17 cellular contexts compared by ENCODE assay signal in the genomic region with DNA sequence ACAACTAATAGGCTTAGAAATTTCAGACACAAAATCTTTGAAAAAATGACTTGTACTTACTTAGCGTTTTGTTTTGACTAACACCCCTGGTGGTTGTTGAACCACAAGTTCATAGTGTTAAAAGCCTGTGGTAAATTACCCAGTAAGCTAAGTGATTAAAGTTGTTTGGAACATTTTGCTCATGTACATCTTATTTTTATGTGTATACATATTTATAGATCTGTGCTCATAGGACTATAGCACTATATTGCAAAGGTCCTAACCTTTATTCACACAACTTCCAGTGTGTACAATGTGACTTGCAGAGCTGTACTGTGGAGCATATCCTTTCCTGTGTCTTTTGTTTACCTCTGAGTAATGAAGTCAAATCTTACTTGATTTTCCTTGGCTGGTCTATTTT.
DNase-seq lines count a peak whose midpoint lies in the region; ATAC-seq, FAIRE-seq and TF ChIP-seq lines count a peak whose summit lies in the region.
"Had no signal": no experiment of that assay in that cellular context is flagged by ENCODE, and none has a peak within 500 bp of the region (broad histone marks: within the 10 kb centered on the region; RNA-seq: fewer than 3 reads in every experiment).

No MANE protein-coding gene starts in this region.

- RAD21 ChIA-PET in GM12878 (lab: Charles Lee; ENCODE audit: unreplicated experiment) = interaction anchor here (0.8 to 1.5 kb wide), 2 partner anchors 76 to 78 kb away, joined by 3 to 4 read pairs; no protein-coding TSS in a partner anchor

- no peak overlapping the region for H3K4ac ChIP-seq in mesenchymal stem cell (ENCODE audit: low read depth in 1 of 2, low read length in 2 of 2)

- no peaks in the 10 kb centered on the region for H3K27me3 Mint-ChIP-seq in activated naive CD8-positive, alpha-beta T cell treated with anti-CD3 and anti-CD28 coated beads, Interleukin-2, amount 50 U/mL, for 24 hours
- no peaks in the 10 kb centered on the region for H3K27me3 Mint-ChIP-seq in activated naive CD8-positive, alpha-beta T cell treated with anti-CD3 and anti-CD28 coated beads for 36 hours

- no peak overlapping the region for H2AK5ac ChIP-seq in mesenchymal stem cell (ENCODE audit: low read length, severe bottlenecking)

- no peak overlapping the region for H2BK5ac ChIP-seq in mesenchymal stem cell (ENCODE audit: low read depth, low read length, poor library complexity, severe bottlenecking)

- peak; percentile 76 for ATAC-seq in activated naive CD8-positive, alpha-beta T cell treated with anti-CD3 and anti-CD28 coated beads, Interleukin-2, amount 50 U/mL, for 24 hours
- peak; percentile 21; the same call in 2 of the 3 replicates for ATAC-seq in GM12878
- ATAC-seq in stimulated activated naive CD8-positive, alpha-beta T cell treated with anti-CD3 and anti-CD28 coated beads, Interleukin-15, Interleukin-2, amounts not matched to agents 100 U/mL and 50 U/mL, for 24 hours = peak; percentile 59
- ATAC-seq in GM19324 (IDR thresholded peaks at IDR 0.05; ENCODE audit: low FRiP score, unreplicated experiment) = no peak
- no peak for ATAC-seq in HG02759 (IDR thresholded peaks at IDR 0.05; ENCODE audit: unreplicated experiment)
- ATAC-seq in HG03025 (IDR thresholded peaks at IDR 0.05; ENCODE audit: low FRiP score, unreplicated experiment) = no peak
- ATAC-seq: GM23338 had no signal

- TF ChIP-seq CTCF in GM12878 (IDR thresholded peaks at IDR 0.05 in 2 of 3, conservative IDR thresholded peaks at IDR 0.05 in 1 of 3; ENCODE audit: control insufficient read depth in 2 of 3, extremely low read depth in 1 of 3, insufficient read depth in 1 of 3, low read depth in 3 of 3, low read length in 3 of 3) = no peak

- in situ Hi-C loops in GM12878 (cut with MboI) = no loop called here

- no peak overlapping the region for H3K4me3 Mint-ChIP-seq in activated naive CD8-positive, alpha-beta T cell treated with anti-CD3 and anti-CD28 coated beads, Interleukin-2, amount 50 U/mL, for 24 hours
- H3K4me3 Mint-ChIP-seq in activated naive CD8-positive, alpha-beta T cell treated with anti-CD3 and anti-CD28 coated beads for 36 hours = no peak overlapping the region
- H3K4me3 Mint-ChIP-seq: GM23338, HFFc6 had no signal

- H3K4me2 ChIP-seq in GM12878 (ENCODE audit: control insufficient read depth, insufficient read depth) (no peak overlapping the region), mesenchymal stem cell (ENCODE audit: low read length, poor library complexity, severe bottlenecking) (no peak overlapping the region)
- H3K4me2 ChIP-seq: GM23338 had no signal

- no peak overlapping the region for H2BK15ac ChIP-seq in mesenchymal stem cell (ENCODE audit: low read depth, poor library complexity, severe bottlenecking)

- H3K27me3 ChIP-seq in GM12878 (replicated peaks in 1 of 2; ENCODE audit: control insufficient read depth in 2 of 2, insufficient read depth in 2 of 2, low read length in 1 of 2) = no peaks in the 10 kb centered on the region
- no peaks in the 10 kb centered on the region for H3K27me3 ChIP-seq in mesenchymal stem cell (ENCODE audit: control insufficient read depth in 1 of 2, insufficient read depth in 1 of 2, low read length in 2 of 2)

- no peak overlapping the region for H3K14ac ChIP-seq in mesenchymal stem cell (ENCODE audit: low read length in 2 of 2)

- H2BK120ac ChIP-seq in mesenchymal stem cell (ENCODE audit: low read depth, low read length) = no peak overlapping the region

- peaks cover 23% of the 10 kb centered on the region for H3K79me1 ChIP-seq in mesenchymal stem cell (replicated peaks; ENCODE audit: low read length, poor library complexity, severe bottlenecking)

- H4K8ac ChIP-seq in mesenchymal stem cell (ENCODE audit: low read length) = no peak overlapping the region

- H3K79me2 ChIP-seq in GM12878 (ENCODE audit: control insufficient read depth, insufficient read depth, low read length) = peaks cover 2% of the 10 kb centered on the region; the same call in 1 of the 2 replicates

- no peak for FAIRE-seq in GM12878 (lab: Jason Lieb, UNC)

- intact Hi-C loops in GM12878 (cut with micrococcal nuclease; ENCODE audit: unreplicated experiment) = no loop called here

- H3K4me1 ChIP-seq in GM12878 (ENCODE audit: control insufficient read depth, insufficient read depth, low read length) = no peaks in the 10 kb centered on the region
- peaks cover 4% of the 10 kb centered on the region for H3K4me1 ChIP-seq in mesenchymal stem cell (ENCODE audit: control insufficient read depth, insufficient read depth, low read depth, low read length)

- H3K27ac ChIP-seq in GM12878 (ENCODE audit: control insufficient read depth, insufficient read depth) (no peak overlapping the region), mesenchymal stem cell (ENCODE audit: low read length, poor library complexity, severe bottlenecking) (no peak overlapping the region)

- H3K4me3 ChIP-seq in GM12878 = no peak overlapping the region
- H3K4me3 ChIP-seq in mesenchymal stem cell (ENCODE audit: insufficient read depth in 1 of 2, low read depth in 1 of 2, low read length in 2 of 2) = no peak overlapping the region
- H3K4me3 ChIP-seq: GM23338 had no signal

- no peak overlapping the region for H2BK12ac ChIP-seq in mesenchymal stem cell (ENCODE audit: low read length in 2 of 2)

- H4K91ac ChIP-seq in mesenchymal stem cell (ENCODE audit: low read length) = no peak overlapping the region

- SMC1A ChIA-PET in GM12878 (lab: Charles Lee; ENCODE audit: uncharacterized antibody, unreplicated experiment) = interaction anchor here (0.7 to 1.5 kb wide), 11 partner anchors 8 to 124 kb away, joined by 3 to 5 read pairs (median 3); a partner anchor contains a TSS

- H3K36me3 ChIP-seq in GM12878 (ENCODE audit: control insufficient read depth in 2 of 2, insufficient read depth in 2 of 2, low read length in 1 of 2) = peaks cover 1 to 13% of the 10 kb centered on the region in 2 experiments; a peak in 2 of 4 replicates
- peaks cover 0 to 15% of the 10 kb centered on the region in 2 experiments for H3K36me3 ChIP-seq in mesenchymal stem cell (ENCODE audit: control insufficient read depth in 1 of 2, insufficient read depth in 2 of 2, low read depth in 1 of 2, low read length in 2 of 2)

- CTCF ChIA-PET in GM12878 (lab: Yijun Ruan, JAX) = interaction anchor here (1.0 to 1.8 kb wide), 3 partner anchors 10 to 124 kb away, joined by 4 to 6 read pairs (median 5); no protein-coding TSS in a partner anchor

- H3K23ac ChIP-seq in mesenchymal stem cell (ENCODE audit: low read length in 2 of 2) = no peak overlapping the region

- no peak for TF ChIP-seq POLR2A in GM12878 (IDR thresholded peaks at IDR 0.05; ENCODE audit: low read depth, low read length)

- BruUV-seq in GM12878 (replicated peaks; lab: Mats Ljungman, UMichigan) = no TSS peak

- H3K18ac ChIP-seq in mesenchymal stem cell (ENCODE audit: low read depth in 1 of 2, low read length in 2 of 2) = no peak overlapping the region

- H3K36me3 Mint-ChIP-seq in activated naive CD8-positive, alpha-beta T cell treated with anti-CD3 and anti-CD28 coated beads, Interleukin-2, amount 50 U/mL, for 24 hours (ENCODE audit: low read depth) = no peaks in the 10 kb centered on the region
- no peaks in the 10 kb centered on the region for H3K36me3 Mint-ChIP-seq in activated naive CD8-positive, alpha-beta T cell treated with anti-CD3 and anti-CD28 coated beads for 36 hours

- POLR2A ChIA-PET in GM12878 (lab: Charles Lee) = interaction anchor here (0.5 to 0.9 kb wide), 3 partner anchors 14 to 83 kb away, joined by 3 to 4 read pairs (median 3); no protein-coding TSS in a partner anchor

- H2AFZ ChIP-seq in GM12878 (ENCODE audit: control insufficient read depth, low read depth, low read length) (no peak overlapping the region), mesenchymal stem cell (ENCODE audit: low read depth, low read length) (no peak overlapping the region)
- H2AFZ ChIP-seq: GM23338 had no signal

- H3K4me1 Mint-ChIP-seq in activated naive CD8-positive, alpha-beta T cell treated with anti-CD3 and anti-CD28 coated beads, Interleukin-2, amount 50 U/mL, for 24 hours = peaks cover 10% of the 10 kb centered on the region
- peaks cover 3% of the 10 kb centered on the region for H3K4me1 Mint-ChIP-seq in activated naive CD8-positive, alpha-beta T cell treated with anti-CD3 and anti-CD28 coated beads for 36 hours

- H3K9me3 ChIP-seq in GM12878 (replicated peaks; ENCODE audit: control insufficient read depth, insufficient read depth, low read length) = no peaks in the 10 kb centered on the region
- no peaks in the 10 kb centered on the region for H3K9me3 ChIP-seq in mesenchymal stem cell (ENCODE audit: control insufficient read depth, low read length)

- TF ChIP-seq RAD21 in GM12878 (IDR thresholded peaks at IDR 0.05; ENCODE audit: insufficient read depth, low read depth, low read length) = no peak

- no peaks in the 10 kb centered on the region for H3K9me3 Mint-ChIP-seq in activated naive CD8-positive, alpha-beta T cell treated with anti-CD3 and anti-CD28 coated beads, Interleukin-2, amount 50 U/mL, for 24 hours
- H3K9me3 Mint-ChIP-seq in activated naive CD8-positive, alpha-beta T cell treated with anti-CD3 and anti-CD28 coated beads for 36 hours = no peaks in the 10 kb centered on the region
- H3K9me3 Mint-ChIP-seq: GM23338, HFFc6 had no signal

- H3K9ac ChIP-seq in GM12878 (ENCODE audit: control insufficient read depth, insufficient read depth, low read length) = no peak overlapping the region
- no peak overlapping the region for H3K9ac ChIP-seq in mesenchymal stem cell (ENCODE audit: low read length)

- TF ChIP-seq EP300 in GM12878 (IDR thresholded peaks at IDR 0.05; ENCODE audit: borderline replicate concordance in 1 of 2, control insufficient read depth in 1 of 2, low read depth in 2 of 2, low read length in 2 of 2) = no peak

- no peak overlapping the region for H3K27ac Mint-ChIP-seq in activated naive CD8-positive, alpha-beta T cell treated with anti-CD3 and anti-CD28 coated beads, Interleukin-2, amount 50 U/mL, for 24 hours
- H3K27ac Mint-ChIP-seq in activated naive CD8-positive, alpha-beta T cell treated with anti-CD3 and anti-CD28 coated beads for 36 hours = no peak overlapping the region
- H3K27ac Mint-ChIP-seq: GM23338, HFFc6 had no signal

- DNase-seq in activated naive CD8-positive, alpha-beta T cell treated with anti-CD3 and anti-CD28 coated beads, Interleukin-2, amount 50 U/mL, for 24 hours = no peak
- DNase-seq in activated naive CD8-positive, alpha-beta T cell treated with anti-CD3 and anti-CD28 coated beads for 36 hours = no peak
- DNase-seq in GM12878 (ENCODE audit: low read depth, low spot score) (no peak), mesenchymal stem cell (peak; percentile 54)
- DNase-seq in stimulated activated naive CD8-positive, alpha-beta T cell treated with anti-CD3 and anti-CD28 coated beads, Interleukin-15, Interleukin-2, amounts not matched to agents 100 U/mL and 50 U/mL, for 24 hours = no peak
- DNase-seq: AML-193, HFFc6, Kasumi-1, MV-4-11, NCI-H1417 treated with DMSO at 0.1 percent for 48 hours, NCI-H2081, NCI-H510A treated with DMSO at 0.1 percent for 48 hours, SHP77 had no signal

- 59% methylated on average over 1 of the region's 1 CpG for WGBS in GM12878 (ENCODE audit: insufficient coverage, insufficient replicate concordance, low lambda C conversion rate, missing lambda C conversion rate)
- WGBS in mesenchymal stem cell = no CpG with 5 or more reads among the region's 1 CpG

- no peaks in the 10 kb centered on the region for H4K20me1 ChIP-seq in GM12878 (ENCODE audit: control insufficient read depth, insufficient read depth)

TF ChIP-seq in GM12878, 131 proteins besides CTCF, POLR2A, EP300 and RAD21 (continues in another document):
- TF ChIP-seq DPF2 (IDR thresholded peaks at IDR 0.05) = no peak

Comparison
In these comparisons a context has a peak if more than half of its experiments do, and no peak if none do; other contexts are left out.
1. ATAC-seq: peak in activated naive CD8-positive, alpha-beta T cell treated with anti-CD3 and anti-CD28 coated beads, Interleukin-2, amount 50 U/mL, for 24 hours (single experiment), GM12878 (single experiment) and stimulated activated naive CD8-positive, alpha-beta T cell treated with anti-CD3 and anti-CD28 coated beads, Interleukin-15, Interleukin-2, amounts not matched to agents 100 U/mL and 50 U/mL, for 24 hours (single experiment); none in GM19324 (single experiment), HG02759 (single experiment) and HG03025 (single experiment).